In the genomic region with DNA sequence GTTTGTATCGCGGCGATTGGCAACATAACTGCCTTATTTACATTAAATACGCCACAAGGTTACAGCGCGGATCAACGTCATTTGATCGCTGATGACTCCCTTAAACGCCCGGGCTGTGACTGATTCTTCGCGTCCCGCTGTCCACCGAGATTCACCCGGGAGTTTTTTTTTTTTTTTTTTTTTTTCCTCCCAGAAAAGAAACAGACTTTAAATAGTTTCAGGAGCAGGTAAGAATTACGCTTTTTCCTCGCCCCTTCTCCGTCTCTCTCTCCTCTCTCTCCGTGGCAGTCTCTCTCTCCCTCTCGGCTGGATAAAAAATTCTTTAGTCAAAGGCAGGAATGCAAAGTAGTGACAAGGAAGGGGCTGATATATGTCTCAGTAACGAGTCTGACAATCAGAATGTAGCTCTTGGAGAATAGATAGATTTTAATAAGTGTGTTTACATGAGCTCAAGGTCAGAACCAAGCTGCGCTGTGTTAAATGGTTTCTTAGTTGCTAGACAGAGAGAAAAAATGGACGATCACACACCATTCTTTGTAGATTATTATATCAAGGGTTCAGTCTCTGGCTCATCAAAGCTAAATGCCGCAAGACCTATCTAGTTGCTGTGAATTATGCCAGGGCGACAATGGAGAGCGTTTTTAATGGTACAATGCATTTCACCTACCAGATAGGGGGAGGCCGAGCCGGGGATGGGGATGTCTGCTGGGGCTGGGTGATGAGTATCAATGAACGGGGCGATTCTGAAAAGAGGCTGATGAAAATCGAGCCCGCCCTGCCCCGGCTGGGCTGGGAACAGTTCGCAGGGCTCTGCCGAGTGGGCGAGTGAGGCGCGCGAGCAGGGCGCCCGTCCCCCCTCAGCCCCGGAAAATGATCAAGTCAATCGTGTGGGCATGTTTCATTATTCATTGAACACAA, we compare ENCODE assay signal across 8 cellular contexts.
DNase-seq lines count a peak whose midpoint lies in the region; ATAC-seq and TF ChIP-seq lines count a peak whose summit lies in the region.

No MANE protein-coding gene starts in this region.

- no TSS peak for BruUV-seq in PC-9 (replicated peaks; lab: Mats Ljungman, UMichigan)

- 1 to 5% methylated on average over 21 to 42 of the region's 43 CpGs for WGBS in endodermal cell (ENCODE audit: insufficient coverage in 1 of 2, insufficient read length in 1 of 2), 2 experiments
- 19 to 23% (median 21%) methylated on average over 43 of the region's 43 CpGs for WGBS in psoas muscle, 3 donors

- H3K27me3 ChIP-seq in endodermal cell (ENCODE audit: control insufficient read depth, insufficient read depth, low read length, poor library complexity, severe bottlenecking): peaks cover 96% of the 10 kb centered on the region
- H3K27me3 ChIP-seq in psoas muscle (ENCODE audit: insufficient read depth in 3 of 3, low read length in 2 of 3): peaks cover 0 to 94% (median 34%) of the 10 kb centered on the region in 3 donors
- H3K27me3 ChIP-seq in PC-9 (ENCODE audit: insufficient read depth, low read depth): peaks cover 23% of the 10 kb centered on the region; the same call in 1 of the 2 replicates

- H3K4me2 ChIP-seq in PC-9: no peak overlapping the region

- no peaks in the 10 kb centered on the region for H3K36me3 Mint-ChIP-seq in endodermal cell (ENCODE audit: low read depth)

- POLR2A ChIA-PET in PC-9 (lab: Charles Lee; ENCODE audit: unreplicated experiment): no interaction called here

- H3K4me3 ChIP-seq in endodermal cell (ENCODE audit: low read length): peak overlapping the region; percentile 23
- peak overlapping the region; percentile 67 for H3K4me3 ChIP-seq in psoas muscle
- no peak overlapping the region for H3K4me3 ChIP-seq in PC-9

- CTCF ChIA-PET in PC-9 (lab: Charles Lee): no interaction called here

- H3K4me1 Mint-ChIP-seq in endodermal cell: peaks cover 33% of the 10 kb centered on the region

- H3K9me2 ChIP-seq in PC-9 (ENCODE audit: insufficient read depth): no peaks in the 10 kb centered on the region

- no peak overlapping the region for H2AFZ ChIP-seq in PC-9

- peak overlapping the region; percentile 31 for H3K4me3 Mint-ChIP-seq in endodermal cell

- DNase-seq in DMS79 (lab: John Stamatoyannopoulos, UW) (peak; percentile 44), NCI-H748 (lab: John Stamatoyannopoulos, UW; ENCODE audit: unreplicated experiment) (peak; percentile 84), endodermal cell (peak; percentile 63), psoas muscle (no peak), NOMO-1 treated with DMSO at 0.1 percent for 48 hours (lab: John Stamatoyannopoulos, UW; ENCODE audit: unreplicated experiment) (no peak), PC-9 (no peak)

- no peak for ATAC-seq in psoas muscle
- no peak for ATAC-seq in GM19351 (IDR thresholded peaks at IDR 0.05; ENCODE audit: unreplicated experiment)
- ATAC-seq in GM21526 (IDR thresholded peaks at IDR 0.05; ENCODE audit: low FRiP score, unreplicated experiment): no peak

- TF ChIP-seq CTCF in endodermal cell (conservative IDR thresholded peaks at IDR 0.05) (no peak), psoas muscle (IDR thresholded peaks at IDR 0.05) (no peak), PC-9 (conservative IDR thresholded peaks at IDR 0.05) (no peak)

- no peaks in the 10 kb centered on the region for H3K9me3 Mint-ChIP-seq in endodermal cell

- intact Hi-C loops in psoas muscle (cut with DNase I) (loop anchor here in 1 of 2 donors (5.0 to 10.0 kb wide), 2 partner anchors 180 to 427 kb away; no protein-coding TSS in a partner anchor), PC-9 (cut with micrococcal nuclease; ENCODE audit: unreplicated experiment) (no loop called here)

- H3K9me3 ChIP-seq in endodermal cell (ENCODE audit: control insufficient read depth, low read length) (no peaks in the 10 kb centered on the region), psoas muscle (no peaks in the 10 kb centered on the region), PC-9 (ENCODE audit: insufficient read depth, low read depth) (no peaks in the 10 kb centered on the region)

- no peak overlapping the region for H3K27ac Mint-ChIP-seq in endodermal cell

- H3F3A ChIP-seq in PC-9 (ENCODE audit: insufficient read depth, low read depth): no peaks in the 10 kb centered on the region

- H3K9ac ChIP-seq in endodermal cell (ENCODE audit: extremely low read depth, low read length, poor library complexity, severe bottlenecking): no peak overlapping the region

- no peaks in the 10 kb centered on the region for H3K79me2 ChIP-seq in PC-9 (ENCODE audit: low read depth)

- no peaks in the 10 kb centered on the region for H3K36me3 ChIP-seq in endodermal cell (ENCODE audit: control insufficient read depth, insufficient read depth, low read length)
- no peaks in the 10 kb centered on the region for H3K36me3 ChIP-seq in psoas muscle (ENCODE audit: insufficient read depth in 1 of 2, low read depth in 1 of 2)
- no peaks in the 10 kb centered on the region for H3K36me3 ChIP-seq in PC-9 (ENCODE audit: low read depth)

- no peaks in the 10 kb centered on the region for H4K20me1 ChIP-seq in PC-9 (ENCODE audit: insufficient read depth)

- no peak overlapping the region for H3K27ac ChIP-seq in endodermal cell (ENCODE audit: low read depth, low read length)
- H3K27ac ChIP-seq in psoas muscle: no peak overlapping the region
- H3K27ac ChIP-seq in PC-9: no peak overlapping the region

- H3K4me1 ChIP-seq in endodermal cell (ENCODE audit: control insufficient read depth, insufficient read depth, low read length) (peaks cover 6% of the 10 kb centered on the region), psoas muscle (peaks cover 17% of the 10 kb centered on the region), PC-9 (replicated peaks; ENCODE audit: insufficient read depth) (no peaks in the 10 kb centered on the region)

- peaks cover 84% of the 10 kb centered on the region for H3K27me3 Mint-ChIP-seq in endodermal cell (ENCODE audit: insufficient read depth)

Comparison
In these comparisons a context has a peak if more than half of its experiments do, and no peak if none do; other contexts are left out.
1. DNase-seq: peak in DMS79 (single experiment), NCI-H748 (single experiment) and endodermal cell (single experiment); none in psoas muscle (0 of 2), NOMO-1 treated with DMSO at 0.1 percent for 48 hours (single experiment) and PC-9 (0 of 2).